22 cellular contexts compared by ENCODE assay signal in the genomic region with DNA sequence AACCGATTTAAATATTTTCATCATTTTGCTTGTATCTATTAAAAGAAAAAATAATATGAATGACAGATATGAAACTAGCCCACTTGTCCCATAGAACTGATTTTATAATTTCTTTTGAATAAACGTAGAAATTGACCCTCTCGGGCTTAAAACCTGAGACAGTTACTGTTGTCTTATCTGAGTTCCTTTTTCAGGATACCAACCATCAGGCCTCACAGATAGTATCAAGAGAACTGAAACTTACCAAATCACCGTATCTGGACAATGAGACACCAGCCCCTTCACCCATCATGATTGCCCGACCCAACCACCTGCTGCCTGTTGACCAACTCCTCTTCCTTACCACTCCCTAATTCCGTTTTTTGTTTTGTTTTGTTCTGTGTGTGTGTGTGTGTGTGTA.
"Had no signal": no experiment of that assay in that cellular context is flagged by ENCODE, and none has a peak within 500 bp of the region (broad histone marks: within the 10 kb centered on the region; RNA-seq: fewer than 3 reads in every experiment).

No MANE protein-coding gene starts in this region.

- H3K27ac Mint-ChIP-seq: T-cell had no signal

- H3K4me2 ChIP-seq: KMS-11, SK-N-SH had no signal

- H3K27ac ChIP-seq: KMS-11, RWPE1 had no signal

- DNase-seq: Kasumi-1, MM.1S, NCI-H1092 treated with DMSO at 0.1 percent for 48 hours, NCI-H1436, NCI-H187, NCI-H2029, NCI-H2081 treated with DMSO at 0.1 percent for 48 hours, NCI-H2171, NCI-H226, NCI-H446, NCI-H510A, NCI-H524 treated with DMSO at 0.1 percent for 48 hours, NCI-H69, NCI-H774, PC-3, SHP77, SK-N-SH, SW 1271, T-cell had no signal

- H3K9ac ChIP-seq: KMS-11, SK-N-SH had no signal

- H3K4me3 Mint-ChIP-seq: T-cell had no signal

- H3K27me3 Mint-ChIP-seq: T-cell had no signal

- ATAC-seq: Panc1, PC-3, T-cell had no signal
